10 cellular contexts compared by ENCODE assay signal in genomic region chr4:37662861-37663390, GRCh38. TPM values are rescaled to one million over a fixed set of nuclear protein-coding genes. Genes with fewer than 3 reads are reported as not detected.
DNase-seq lines count a peak whose midpoint lies in the region; ATAC-seq and TF ChIP-seq lines count a peak whose summit lies in the region.
"Had no signal": no experiment of that assay in that cellular context is flagged by ENCODE, and none has a peak within 500 bp of the region (broad histone marks: within the 10 kb centered on the region; RNA-seq: fewer than 3 reads in every experiment).

No MANE protein-coding gene starts in this region.

- TF ChIP-seq CTCF in IMR-90 (conservative IDR thresholded peaks at IDR 0.05; ENCODE audit: low read depth, low read length) = no peak
- no peak for TF ChIP-seq CTCF in stomach (IDR thresholded peaks at IDR 0.05)
- TF ChIP-seq CTCF in CD14-positive monocyte (IDR thresholded peaks at IDR 0.05) = no peak

- peak overlapping the region; percentile 48; the same call in 1 of the 2 replicates for H4K91ac ChIP-seq in IMR-90 (ENCODE audit: insufficient read depth, low read depth, low read length)

- peak overlapping the region; percentile 55; the same call in 1 of the 2 replicates for H4K5ac ChIP-seq in IMR-90 (ENCODE audit: low read depth, low read length)

- peak overlapping the region; percentile 1; the same call in 1 of the 2 replicates for H2AK5ac ChIP-seq in IMR-90 (ENCODE audit: low read depth, low read length)

- H3K18ac ChIP-seq in IMR-90 (ENCODE audit: low read depth, low read length) = no peak overlapping the region

- intact Hi-C loops in IMR-90 (cut with micrococcal nuclease) (no loop called here), stomach (cut with DNase I; ENCODE audit: low total_unique reads) (no loop called here), CD14-positive monocyte (cut with micrococcal nuclease) (no loop called here)

- peaks cover under 1 to 3% (median 2%) of the 10 kb centered on the region in 7 donors for H3K9me3 Mint-ChIP-seq in CD14-positive monocyte

- no peak for TF ChIP-seq RAD21 in IMR-90 (IDR thresholded peaks at IDR 0.05; ENCODE audit: low read length)

- H3K4me3 Mint-ChIP-seq in CD14-positive monocyte = no peak overlapping the region

- H3K27ac ChIP-seq in IMR-90 (ENCODE audit: insufficient read depth, low read length) (no peak overlapping the region), caudate nucleus (ENCODE audit: low read depth, low read length) (peak overlapping the region; percentile 18), stomach (peak overlapping the region; percentile 18 to 90 (median 42))

- H3K23ac ChIP-seq in IMR-90 (ENCODE audit: low read depth, low read length) = no peak overlapping the region

- peak overlapping the region in 1 of 2 experiments; percentile 36; a peak in 1 of 4 replicates for H4K8ac ChIP-seq in IMR-90 (ENCODE audit: low read depth in 2 of 2, low read length in 2 of 2)

- POLR2A ChIA-PET in IMR-90 (lab: Charles Lee; ENCODE audit: unreplicated experiment) = no interaction called here

- H3K14ac ChIP-seq in IMR-90 (replicated peaks; ENCODE audit: low read depth, low read length) = peak overlapping the region; percentile 67

- peak overlapping the region; percentile 11; the same call in 1 of the 2 replicates for H2BK20ac ChIP-seq in IMR-90 (ENCODE audit: low read depth, low read length)

- no peak for TF ChIP-seq EP300 in stomach (IDR thresholded peaks at IDR 0.05)

- BruUV-seq in IMR-90 (replicated peaks; lab: Mats Ljungman, UMichigan) = no TSS peak

- no peak overlapping the region for H3K56ac ChIP-seq in IMR-90 (ENCODE audit: extremely low read depth, insufficient read depth, low read length)

- H3K36me3 Mint-ChIP-seq in CD14-positive monocyte = peaks cover 10 to 32% of the 10 kb centered on the region in 2 donors

- no peak overlapping the region for H2BK120ac ChIP-seq in IMR-90 (ENCODE audit: low read depth, low read length)

- peak overlapping the region in 1 of 7 donors; percentile 69 for H3K27ac Mint-ChIP-seq in CD14-positive monocyte

- H3K79me1 ChIP-seq in IMR-90 (ENCODE audit: low read depth in 1 of 2, low read length in 2 of 2) = peaks cover 24 to 73% of the 10 kb centered on the region in 2 experiments

- no peaks in the 10 kb centered on the region for H3K27me3 Mint-ChIP-seq in CD14-positive monocyte (ENCODE audit: low read depth in 3 of 3)

- H3K4ac ChIP-seq in IMR-90 (ENCODE audit: low read depth, low read length) = 0 out of 2 replicates have a peak overlapping the region, but pooled peaks have one; percentile 22

- no peaks in the 10 kb centered on the region for H4K20me1 ChIP-seq in IMR-90 (ENCODE audit: insufficient read depth, low read length)

- CTCF ChIA-PET in IMR-90 (lab: Yijun Ruan, JAX) = no interaction called here

- TF ChIP-seq POLR2A in IMR-90 (IDR thresholded peaks at IDR 0.05; ENCODE audit: low read depth, low read length) = no peak
- TF ChIP-seq POLR2A in stomach (IDR thresholded peaks at IDR 0.05) = no peak

- peak; percentile 13 for DNase-seq in IMR-90
- DNase-seq in caudate nucleus (lab: John Stamatoyannopoulos, UW) = peak in 1 of 61 donors; percentile 47
- DNase-seq in kidney glomerular epithelial cell (lab: John Stamatoyannopoulos, UW) = peak; percentile 80
- no peak for DNase-seq in stomach
- no peak for DNase-seq in activated gamma-delta T cell (lab: John Stamatoyannopoulos, UW)
- DNase-seq in CD14-positive monocyte (ENCODE audit: low spot score) = no peak
- no peak for DNase-seq in activated naive CD4-positive, alpha-beta T cell treated with anti-CD3 and anti-CD28 coated beads, Interleukin-2, amount 50 U/mL, for 16 hours
- DNase-seq: DMS79, NCI-H774 had no signal

- no peak for ATAC-seq in IMR-90 (ENCODE audit: low read depth)
- no peak for ATAC-seq in GM18511 (IDR thresholded peaks at IDR 0.05; ENCODE audit: unreplicated experiment)

- H3K4me1 Mint-ChIP-seq in CD14-positive monocyte = peaks cover 55% of the 10 kb centered on the region

- H2BK5ac ChIP-seq in IMR-90 (ENCODE audit: low read depth, low read length, poor library complexity, severe bottlenecking) = no peak overlapping the region

- H3K27me3 ChIP-seq in IMR-90 (ENCODE audit: control insufficient read depth, insufficient read depth, low read length) = no peaks in the 10 kb centered on the region
- no peaks in the 10 kb centered on the region for H3K27me3 ChIP-seq in stomach

- peak overlapping the region; percentile 1 for H2AK9ac ChIP-seq in IMR-90 (replicated peaks; ENCODE audit: low read depth, low read length, poor library complexity)

- H2AFZ ChIP-seq in IMR-90 (replicated peaks; ENCODE audit: low read length, poor library complexity) = peak overlapping the region; percentile 24

- H3K4me1 ChIP-seq in IMR-90 (ENCODE audit: control insufficient read depth, insufficient read depth, low read length) (peaks cover 25% of the 10 kb centered on the region), stomach (peaks cover 62 to 91% (median 79%) of the 10 kb centered on the region in 4 donors)

- no peaks in the 10 kb centered on the region; the same call in 1 of the 2 replicates for H3K36me3 ChIP-seq in IMR-90 (ENCODE audit: control insufficient read depth, insufficient read depth, low read length)
- no peaks in the 10 kb centered on the region for H3K36me3 ChIP-seq in stomach

- H2BK15ac ChIP-seq in IMR-90 (ENCODE audit: low read depth, low read length) = no peak overlapping the region

- dilution Hi-C loops in IMR-90 (cut with HindIII; ENCODE audit: low sequenced_read_pairs, unreplicated experiment) = no loop called here

- H3K9ac ChIP-seq in IMR-90 (ENCODE audit: low read depth, low read length) = no peak overlapping the region

- H3K4me3 ChIP-seq in IMR-90 (ENCODE audit: insufficient read depth, low read depth, low read length) (no peak overlapping the region), stomach (no peak overlapping the region)

- H3K9me3 ChIP-seq in IMR-90 (ENCODE audit: control insufficient read depth, insufficient read depth, low read length) (no peaks in the 10 kb centered on the region), stomach (no peaks in the 10 kb centered on the region)

- H3K4me2 ChIP-seq in IMR-90 (ENCODE audit: low read depth, low read length) = peak overlapping the region; percentile 16; the same call in 1 of the 2 replicates

- no CpG with 5 or more reads among the region's 5 CpGs for WGBS in IMR-90 (ENCODE audit: extremely low coverage in 2 of 2, insufficient read length in 1 of 2), 2 experiments
- WGBS in stomach, 5 donors = 46 to 53% (median 50%) methylated on average over 5 of the region's 5 CpGs

- peaks cover 22% of the 10 kb centered on the region for H3K9me1 ChIP-seq in IMR-90 (ENCODE audit: insufficient read depth, low read length)

- in situ Hi-C loops in IMR-90 (cut with MboI; ENCODE audit: low sequenced_read_pairs) = no loop called here

TF ChIP-seq in IMR-90, 13 proteins besides CTCF, POLR2A, EP300 and RAD21:
- TF ChIP-seq CHD1 (IDR thresholded peaks at IDR 0.05; ENCODE audit: low read depth, low read length) (no peak), MAFK (IDR thresholded peaks at IDR 0.05; ENCODE audit: low read depth, low read length) (no peak)

RNA-seq across cellular contexts. Expression of gene RELL1, which starts 23.2 kb away (rescaled TPM):
- total RNA-seq in IMR-90 (2012; rRNA removed) (39.6 and 53.6 TPM in 2 replicates), stomach (100 to 1,000 TPM in 1 of 5 donors, 10 to 100 TPM in 3, 1 to 10 TPM in 1; 2.9 to 113 (median 92.5) TPM)
- polyA plus RNA-seq in IMR-90 (2012; rRNA removed) (6.8 TPM in 2 replicates), stomach (1 to 10 TPM; 1.3 to 8.3 (median 2.4) TPM), CD14-positive monocyte (10 to 100 TPM; 13.3 to 16.2 TPM)
- 5.6 TPM in 2 replicates for polyA plus RNA-seq in IMR-90 (2012; cell fraction: cytosol; rRNA removed)
- 3.8 and 4.2 TPM in 2 replicates for polyA plus RNA-seq in IMR-90 (2012; cell fraction: nucleus; rRNA removed; ENCODE audit: low replicate concordance)

Comparison
In these comparisons a context has a peak if more than half of its experiments do, and no peak if none do; other contexts are left out.
1. DNase-seq: peak in IMR-90 (single experiment) and kidney glomerular epithelial cell (single experiment); none in stomach (single experiment), activated gamma-delta T cell (single experiment), CD14-positive monocyte (single experiment) and activated naive CD4-positive, alpha-beta T cell treated with anti-CD3 and anti-CD28 coated beads, Interleukin-2, amount 50 U/mL, for 16 hours (single experiment).